In the genomic region with DNA sequence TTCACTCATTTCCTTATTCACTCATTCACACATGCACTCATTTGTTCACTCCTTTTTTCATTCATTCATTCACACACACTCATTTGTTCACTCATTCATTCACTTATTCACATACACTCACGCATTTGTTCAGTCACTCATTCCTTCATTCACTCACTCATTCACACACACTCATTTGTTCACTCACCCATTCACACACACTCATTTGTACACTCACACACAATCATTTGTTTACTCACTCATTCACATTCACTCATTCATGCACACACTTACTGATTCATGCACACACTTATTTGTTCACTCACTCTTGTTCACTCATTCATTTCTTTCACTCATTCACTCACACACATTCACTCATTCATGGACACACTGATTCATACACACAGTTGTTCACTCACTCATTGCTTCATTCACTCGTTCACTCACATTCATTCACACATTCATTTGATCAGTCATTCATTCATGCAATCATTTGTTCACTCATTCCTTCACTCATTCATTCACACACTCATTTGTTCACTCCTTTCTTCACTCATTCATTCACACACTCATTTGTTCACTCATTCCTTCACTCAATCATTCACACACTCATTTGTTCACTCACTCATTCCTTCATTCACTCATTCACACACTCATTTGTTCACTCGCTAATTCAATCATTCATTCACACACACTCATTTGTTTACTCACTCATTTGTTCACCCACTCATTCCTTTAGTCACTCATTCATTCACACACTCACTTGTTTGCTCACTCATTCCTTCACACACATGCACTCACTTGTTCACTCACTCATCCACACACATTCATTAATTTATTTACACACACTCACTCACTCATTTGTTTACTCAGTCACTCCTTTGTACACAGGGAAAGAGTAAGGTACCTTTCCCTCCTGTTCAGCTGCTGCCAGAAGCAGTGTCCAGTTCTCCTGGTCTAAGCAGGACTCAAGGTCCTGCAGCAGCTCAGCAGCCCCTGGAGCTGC, we compare ENCODE assay signal across 1 cellular context.
A peak's percentile ranks its signal among the peaks of the same experiment; 100 is the strongest.
TF ChIP-seq lines count a peak whose summit lies in the region.

No MANE protein-coding gene starts in this region.

TF ChIP-seq in HepG2, 621 proteins besides CTCF, POLR2A, EP300 and RAD21 (continued from another document and continues in another):
- TF ChIP-seq, protein P1, sequence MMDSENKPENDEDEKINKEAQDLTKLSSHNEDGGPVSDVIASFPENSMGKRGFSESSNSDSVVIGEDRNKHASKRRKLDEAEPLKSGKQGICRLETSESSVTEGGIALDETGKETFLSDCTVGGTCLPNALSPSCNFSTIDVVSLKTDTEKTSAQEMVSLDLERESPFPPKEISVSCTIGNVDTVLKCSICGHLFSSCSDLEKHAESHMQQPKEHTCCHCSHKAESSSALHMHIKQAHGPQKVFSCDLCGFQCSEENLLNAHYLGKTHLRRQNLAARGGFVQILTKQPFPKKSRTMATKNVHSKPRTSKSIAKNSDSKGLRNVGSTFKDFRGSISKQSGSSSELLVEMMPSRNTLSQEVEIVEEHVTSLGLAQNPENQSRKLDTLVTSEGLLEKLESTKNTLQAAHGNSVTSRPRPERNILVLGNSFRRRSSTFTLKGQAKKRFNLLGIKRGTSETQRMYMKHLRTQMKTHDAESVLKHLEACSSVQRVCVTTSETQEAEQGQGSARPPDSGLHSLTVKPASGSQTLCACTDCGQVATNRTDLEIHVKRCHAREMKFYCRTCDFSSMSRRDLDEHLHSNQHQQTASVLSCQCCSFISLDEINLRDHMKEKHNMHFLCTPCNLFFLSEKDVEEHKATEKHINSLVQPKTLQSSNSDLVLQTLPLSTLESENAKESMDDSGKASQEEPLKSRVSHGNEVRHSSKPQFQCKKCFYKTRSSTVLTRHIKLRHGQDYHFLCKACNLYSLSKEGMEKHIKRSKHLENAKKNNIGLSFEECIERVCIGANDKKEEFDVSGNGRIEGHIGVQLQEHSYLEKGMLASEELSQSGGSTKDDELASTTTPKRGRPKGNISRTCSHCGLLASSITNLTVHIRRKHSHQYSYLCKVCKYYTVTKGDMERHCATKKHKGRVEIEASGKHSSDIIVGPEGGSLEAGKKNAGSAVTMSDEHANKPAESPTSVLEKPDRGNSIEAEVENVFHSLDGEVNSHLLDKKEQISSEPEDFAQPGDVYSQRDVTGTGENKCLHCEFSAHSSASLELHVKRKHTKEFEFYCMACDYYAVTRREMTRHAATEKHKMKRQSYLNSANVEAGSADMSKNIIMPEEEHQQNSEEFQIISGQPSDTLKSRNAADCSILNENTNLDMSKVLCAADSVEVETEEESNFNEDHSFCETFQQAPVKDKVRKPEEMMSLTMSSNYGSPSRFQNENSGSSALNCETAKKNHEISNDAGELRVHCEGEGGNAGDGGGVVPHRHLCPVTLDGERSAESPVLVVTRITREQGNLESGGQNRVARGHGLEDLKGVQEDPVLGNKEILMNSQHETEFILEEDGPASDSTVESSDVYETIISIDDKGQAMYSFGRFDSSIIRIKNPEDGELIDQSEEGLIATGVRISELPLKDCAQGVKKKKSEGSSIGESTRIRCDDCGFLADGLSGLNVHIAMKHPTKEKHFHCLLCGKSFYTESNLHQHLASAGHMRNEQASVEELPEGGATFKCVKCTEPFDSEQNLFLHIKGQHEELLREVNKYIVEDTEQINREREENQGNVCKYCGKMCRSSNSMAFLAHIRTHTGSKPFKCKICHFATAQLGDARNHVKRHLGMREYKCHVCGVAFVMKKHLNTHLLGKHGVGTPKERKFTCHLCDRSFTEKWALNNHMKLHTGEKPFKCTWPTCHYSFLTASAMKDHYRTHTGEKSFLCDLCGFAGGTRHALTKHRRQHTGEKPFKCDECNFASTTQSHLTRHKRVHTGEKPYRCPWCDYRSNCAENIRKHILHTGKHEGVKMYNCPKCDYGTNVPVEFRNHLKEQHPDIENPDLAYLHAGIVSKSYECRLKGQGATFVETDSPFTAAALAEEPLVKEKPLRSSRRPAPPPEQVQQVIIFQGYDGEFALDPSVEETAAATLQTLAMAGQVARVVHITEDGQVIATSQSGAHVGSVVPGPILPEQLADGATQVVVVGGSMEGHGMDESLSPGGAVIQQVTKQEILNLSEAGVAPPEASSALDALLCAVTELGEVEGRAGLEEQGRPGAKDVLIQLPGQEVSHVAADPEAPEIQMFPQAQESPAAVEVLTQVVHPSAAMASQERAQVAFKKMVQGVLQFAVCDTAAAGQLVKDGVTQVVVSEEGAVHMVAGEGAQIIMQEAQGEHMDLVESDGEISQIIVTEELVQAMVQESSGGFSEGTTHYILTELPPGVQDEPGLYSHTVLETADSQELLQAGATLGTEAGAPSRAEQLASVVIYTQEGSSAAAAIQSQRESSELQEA (CRISPR knock-in tag; IDR thresholded peaks at IDR 0.05; ENCODE audit: not compliant biosample characterization) = no peak
- TF ChIP-seq, protein P2, sequence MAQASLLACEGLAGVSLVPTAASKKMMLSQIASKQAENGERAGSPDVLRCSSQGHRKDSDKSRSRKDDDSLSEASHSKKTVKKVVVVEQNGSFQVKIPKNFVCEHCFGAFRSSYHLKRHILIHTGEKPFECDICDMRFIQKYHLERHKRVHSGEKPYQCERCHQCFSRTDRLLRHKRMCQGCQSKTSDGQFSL (CRISPR knock-in tag; IDR thresholded peaks at IDR 0.05) = no peak
- TF ChIP-seq SP1 (IDR thresholded peaks at IDR 0.05) (0 out of 2 replicates have a peak, but pooled peaks have one; percentile 4), SP1 (CRISPR knock-in tag; IDR thresholded peaks at IDR 0.05) (no peak), ZNF629 (CRISPR knock-in tag; conservative IDR thresholded peaks at IDR 0.05) (no peak), PAF1 (CRISPR knock-in tag; IDR thresholded peaks at IDR 0.05) (no peak), ZNF441 (CRISPR knock-in tag; IDR thresholded peaks at IDR 0.05; ENCODE audit: borderline replicate concordance) (no peak), ZBTB8A (CRISPR knock-in tag; IDR thresholded peaks at IDR 0.05; ENCODE audit: borderline replicate concordance, low read depth) (no peak), TBX3 (IDR thresholded peaks at IDR 0.05; ENCODE audit: borderline replicate concordance) (0 out of 2 replicates have a peak, but pooled peaks have one; percentile 14), NONO (IDR thresholded peaks at IDR 0.05) (peak; percentile 39; the same call in 1 of the 2 replicates), NONO (CRISPR knock-in tag; conservative IDR thresholded peaks at IDR 0.05) (no peak), IRF2 (CRISPR knock-in tag; IDR thresholded peaks at IDR 0.05) (no peak), SNAI1 (CRISPR knock-in tag; IDR thresholded peaks at IDR 0.05; ENCODE audit: borderline replicate concordance) (no peak), CAMTA2 (CRISPR knock-in tag; IDR thresholded peaks at IDR 0.05; ENCODE audit: borderline replicate concordance) (no peak), CHD2 (IDR thresholded peaks at IDR 0.05; ENCODE audit: low read depth, low read length) (no peak), LCORL (IDR thresholded peaks at IDR 0.05) (peak; percentile 57; the same call in 1 of the 2 replicates), LCORL (CRISPR knock-in tag; IDR thresholded peaks at IDR 0.05) (no peak), KDM5B (CRISPR knock-in tag; IDR thresholded peaks at IDR 0.05; ENCODE audit: borderline replicate concordance) (no peak), EZH2 (conservative IDR thresholded peaks at IDR 0.05; ENCODE audit: low read depth, low read length) (0 out of 2 replicates have a peak, but pooled peaks have one; percentile 14), SALL1 (CRISPR knock-in tag; IDR thresholded peaks at IDR 0.05) (no peak), GTF3A (CRISPR knock-in tag; conservative IDR thresholded peaks at IDR 0.05) (no peak), ZNF207 (IDR thresholded peaks at IDR 0.05; ENCODE audit: borderline replicate concordance) (no peak; the same call in 1 of the 2 replicates), PAWR (CRISPR knock-in tag; IDR thresholded peaks at IDR 0.05; ENCODE audit: borderline replicate concordance) (no peak), PLRG1 (conservative IDR thresholded peaks at IDR 0.05) (0 out of 2 replicates have a peak, but pooled peaks have one; percentile 32)
- TF ChIP-seq, protein P3, sequence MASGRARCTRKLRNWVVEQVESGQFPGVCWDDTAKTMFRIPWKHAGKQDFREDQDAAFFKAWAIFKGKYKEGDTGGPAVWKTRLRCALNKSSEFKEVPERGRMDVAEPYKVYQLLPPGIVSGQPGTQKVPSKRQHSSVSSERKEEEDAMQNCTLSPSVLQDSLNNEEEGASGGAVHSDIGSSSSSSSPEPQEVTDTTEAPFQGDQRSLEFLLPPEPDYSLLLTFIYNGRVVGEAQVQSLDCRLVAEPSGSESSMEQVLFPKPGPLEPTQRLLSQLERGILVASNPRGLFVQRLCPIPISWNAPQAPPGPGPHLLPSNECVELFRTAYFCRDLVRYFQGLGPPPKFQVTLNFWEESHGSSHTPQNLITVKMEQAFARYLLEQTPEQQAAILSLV (CRISPR knock-in tag; IDR thresholded peaks at IDR 0.05; ENCODE audit: borderline replicate concordance) = no peak
- TF ChIP-seq, protein P4, sequence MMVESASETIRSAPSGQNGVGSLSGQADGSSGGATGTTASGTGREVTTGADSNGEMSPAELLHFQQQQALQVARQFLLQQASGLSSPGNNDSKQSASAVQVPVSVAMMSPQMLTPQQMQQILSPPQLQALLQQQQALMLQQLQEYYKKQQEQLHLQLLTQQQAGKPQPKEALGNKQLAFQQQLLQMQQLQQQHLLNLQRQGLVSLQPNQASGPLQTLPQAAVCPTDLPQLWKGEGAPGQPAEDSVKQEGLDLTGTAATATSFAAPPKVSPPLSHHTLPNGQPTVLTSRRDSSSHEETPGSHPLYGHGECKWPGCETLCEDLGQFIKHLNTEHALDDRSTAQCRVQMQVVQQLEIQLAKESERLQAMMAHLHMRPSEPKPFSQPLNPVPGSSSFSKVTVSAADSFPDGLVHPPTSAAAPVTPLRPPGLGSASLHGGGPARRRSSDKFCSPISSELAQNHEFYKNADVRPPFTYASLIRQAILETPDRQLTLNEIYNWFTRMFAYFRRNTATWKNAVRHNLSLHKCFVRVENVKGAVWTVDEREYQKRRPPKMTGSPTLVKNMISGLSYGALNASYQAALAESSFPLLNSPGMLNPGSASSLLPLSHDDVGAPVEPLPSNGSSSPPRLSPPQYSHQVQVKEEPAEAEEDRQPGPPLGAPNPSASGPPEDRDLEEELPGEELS (CRISPR knock-in tag; IDR thresholded peaks at IDR 0.05) = no peak
- TF ChIP-seq, protein P5, sequence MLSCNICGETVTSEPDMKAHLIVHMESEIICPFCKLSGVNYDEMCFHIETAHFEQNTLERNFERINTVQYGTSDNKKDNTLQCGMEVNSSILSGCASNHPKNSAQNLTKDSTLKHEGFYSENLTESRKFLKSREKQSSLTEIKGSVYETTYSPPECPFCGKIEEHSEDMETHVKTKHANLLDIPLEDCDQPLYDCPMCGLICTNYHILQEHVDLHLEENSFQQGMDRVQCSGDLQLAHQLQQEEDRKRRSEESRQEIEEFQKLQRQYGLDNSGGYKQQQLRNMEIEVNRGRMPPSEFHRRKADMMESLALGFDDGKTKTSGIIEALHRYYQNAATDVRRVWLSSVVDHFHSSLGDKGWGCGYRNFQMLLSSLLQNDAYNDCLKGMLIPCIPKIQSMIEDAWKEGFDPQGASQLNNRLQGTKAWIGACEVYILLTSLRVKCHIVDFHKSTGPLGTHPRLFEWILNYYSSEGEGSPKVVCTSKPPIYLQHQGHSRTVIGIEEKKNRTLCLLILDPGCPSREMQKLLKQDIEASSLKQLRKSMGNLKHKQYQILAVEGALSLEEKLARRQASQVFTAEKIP (CRISPR knock-in tag; IDR thresholded peaks at IDR 0.05; ENCODE audit: borderline replicate concordance) = no peak
- TF ChIP-seq, protein P6, sequence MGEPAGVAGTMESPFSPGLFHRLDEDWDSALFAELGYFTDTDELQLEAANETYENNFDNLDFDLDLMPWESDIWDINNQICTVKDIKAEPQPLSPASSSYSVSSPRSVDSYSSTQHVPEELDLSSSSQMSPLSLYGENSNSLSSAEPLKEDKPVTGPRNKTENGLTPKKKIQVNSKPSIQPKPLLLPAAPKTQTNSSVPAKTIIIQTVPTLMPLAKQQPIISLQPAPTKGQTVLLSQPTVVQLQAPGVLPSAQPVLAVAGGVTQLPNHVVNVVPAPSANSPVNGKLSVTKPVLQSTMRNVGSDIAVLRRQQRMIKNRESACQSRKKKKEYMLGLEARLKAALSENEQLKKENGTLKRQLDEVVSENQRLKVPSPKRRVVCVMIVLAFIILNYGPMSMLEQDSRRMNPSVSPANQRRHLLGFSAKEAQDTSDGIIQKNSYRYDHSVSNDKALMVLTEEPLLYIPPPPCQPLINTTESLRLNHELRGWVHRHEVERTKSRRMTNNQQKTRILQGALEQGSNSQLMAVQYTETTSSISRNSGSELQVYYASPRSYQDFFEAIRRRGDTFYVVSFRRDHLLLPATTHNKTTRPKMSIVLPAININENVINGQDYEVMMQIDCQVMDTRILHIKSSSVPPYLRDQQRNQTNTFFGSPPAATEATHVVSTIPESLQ (CRISPR knock-in tag; conservative IDR thresholded peaks at IDR 0.05) = no peak
- TF ChIP-seq, protein P7, sequence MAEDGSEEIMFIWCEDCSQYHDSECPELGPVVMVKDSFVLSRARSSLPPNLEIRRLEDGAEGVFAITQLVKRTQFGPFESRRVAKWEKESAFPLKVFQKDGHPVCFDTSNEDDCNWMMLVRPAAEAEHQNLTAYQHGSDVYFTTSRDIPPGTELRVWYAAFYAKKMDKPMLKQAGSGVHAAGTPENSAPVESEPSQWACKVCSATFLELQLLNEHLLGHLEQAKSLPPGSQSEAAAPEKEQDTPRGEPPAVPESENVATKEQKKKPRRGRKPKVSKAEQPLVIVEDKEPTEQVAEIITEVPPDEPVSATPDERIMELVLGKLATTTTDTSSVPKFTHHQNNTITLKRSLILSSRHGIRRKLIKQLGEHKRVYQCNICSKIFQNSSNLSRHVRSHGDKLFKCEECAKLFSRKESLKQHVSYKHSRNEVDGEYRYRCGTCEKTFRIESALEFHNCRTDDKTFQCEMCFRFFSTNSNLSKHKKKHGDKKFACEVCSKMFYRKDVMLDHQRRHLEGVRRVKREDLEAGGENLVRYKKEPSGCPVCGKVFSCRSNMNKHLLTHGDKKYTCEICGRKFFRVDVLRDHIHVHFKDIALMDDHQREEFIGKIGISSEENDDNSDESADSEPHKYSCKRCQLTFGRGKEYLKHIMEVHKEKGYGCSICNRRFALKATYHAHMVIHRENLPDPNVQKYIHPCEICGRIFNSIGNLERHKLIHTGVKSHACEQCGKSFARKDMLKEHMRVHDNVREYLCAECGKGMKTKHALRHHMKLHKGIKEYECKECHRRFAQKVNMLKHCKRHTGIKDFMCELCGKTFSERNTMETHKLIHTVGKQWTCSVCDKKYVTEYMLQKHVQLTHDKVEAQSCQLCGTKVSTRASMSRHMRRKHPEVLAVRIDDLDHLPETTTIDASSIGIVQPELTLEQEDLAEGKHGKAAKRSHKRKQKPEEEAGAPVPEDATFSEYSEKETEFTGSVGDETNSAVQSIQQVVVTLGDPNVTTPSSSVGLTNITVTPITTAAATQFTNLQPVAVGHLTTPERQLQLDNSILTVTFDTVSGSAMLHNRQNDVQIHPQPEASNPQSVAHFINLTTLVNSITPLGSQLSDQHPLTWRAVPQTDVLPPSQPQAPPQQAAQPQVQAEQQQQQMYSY (CRISPR knock-in tag; IDR thresholded peaks at IDR 0.05) = no peak
- TF ChIP-seq, protein P8, sequence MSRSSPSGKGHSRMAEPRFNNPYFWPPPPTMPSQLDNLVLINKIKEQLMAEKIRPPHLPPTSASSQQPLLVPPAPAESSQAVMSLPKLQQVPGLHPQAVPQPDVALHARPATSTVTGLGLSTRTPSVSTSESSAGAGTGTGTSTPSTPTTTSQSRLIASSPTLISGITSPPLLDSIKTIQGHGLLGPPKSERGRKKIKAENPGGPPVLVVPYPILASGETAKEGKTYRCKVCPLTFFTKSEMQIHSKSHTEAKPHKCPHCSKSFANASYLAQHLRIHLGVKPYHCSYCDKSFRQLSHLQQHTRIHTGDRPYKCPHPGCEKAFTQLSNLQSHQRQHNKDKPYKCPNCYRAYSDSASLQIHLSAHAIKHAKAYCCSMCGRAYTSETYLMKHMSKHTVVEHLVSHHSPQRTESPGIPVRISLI (CRISPR knock-in tag; IDR thresholded peaks at IDR 0.05; ENCODE audit: borderline replicate concordance) = no peak
- TF ChIP-seq, protein P9, sequence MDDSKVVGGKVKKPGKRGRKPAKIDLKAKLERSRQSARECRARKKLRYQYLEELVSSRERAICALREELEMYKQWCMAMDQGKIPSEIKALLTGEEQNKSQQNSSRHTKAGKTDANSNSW (CRISPR knock-in tag; IDR thresholded peaks at IDR 0.05; ENCODE audit: borderline replicate concordance) = no peak
